In the genomic region with DNA sequence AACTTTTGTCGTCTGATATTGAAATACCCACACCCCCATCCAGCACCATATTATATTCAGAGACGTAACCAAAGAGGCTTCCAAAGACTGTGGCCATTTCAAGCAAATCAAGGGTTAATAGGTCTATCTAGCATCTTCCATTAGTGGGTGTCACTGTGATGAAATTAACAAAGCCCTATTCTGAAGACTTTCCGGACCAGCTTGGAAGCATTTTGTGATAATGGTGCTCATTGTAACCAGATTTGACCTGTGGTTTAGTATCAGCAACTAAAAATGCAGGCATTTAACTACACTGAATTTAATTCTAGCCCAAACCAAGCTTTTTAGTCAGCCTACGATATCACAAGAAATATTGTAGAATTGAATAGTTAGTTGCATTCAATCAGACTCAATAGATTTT, we compare ENCODE assay signal across 23 cellular contexts.
A peak's percentile ranks its signal among the peaks of the same experiment; 100 is the strongest.
DNase-seq lines count a peak whose midpoint lies in the region; TF ChIP-seq lines count a peak whose summit lies in the region.
"Had no signal": no experiment of that assay in that cellular context is flagged by ENCODE, and none has a peak within 500 bp of the region (broad histone marks: within the 10 kb centered on the region; RNA-seq: fewer than 3 reads in every experiment).

No MANE protein-coding gene starts in this region.

- TF ChIP-seq EP300 in esophagus muscularis mucosa (IDR thresholded peaks at IDR 0.05): no peak

- no peak overlapping the region for H2AK5ac ChIP-seq in mesendoderm (ENCODE audit: low read length)
- H2AK5ac ChIP-seq in mesenchymal stem cell (ENCODE audit: low read length, severe bottlenecking): no peak overlapping the region

- H3K4me1 ChIP-seq in mesendoderm (ENCODE audit: control insufficient read depth, low read depth, low read length): no peaks in the 10 kb centered on the region
- H3K4me1 ChIP-seq in esophagus muscularis mucosa: no peaks in the 10 kb centered on the region
- H3K4me1 ChIP-seq in mesenchymal stem cell (ENCODE audit: control insufficient read depth, insufficient read depth, low read depth, low read length): no peaks in the 10 kb centered on the region
- H3K4me1 ChIP-seq: BE2C, BLaER1, Caco-2 had no signal

- H2BK12ac ChIP-seq in mesenchymal stem cell (ENCODE audit: low read length in 2 of 2): no peak overlapping the region

- no peaks in the 10 kb centered on the region for H3K27me3 ChIP-seq in mesendoderm (ENCODE audit: insufficient read depth, low read length, poor library complexity)
- H3K27me3 ChIP-seq in esophagus muscularis mucosa: no peaks in the 10 kb centered on the region
- H3K27me3 ChIP-seq in mesenchymal stem cell (ENCODE audit: control insufficient read depth in 1 of 2, insufficient read depth in 1 of 2, low read length in 2 of 2): no peaks in the 10 kb centered on the region
- H3K27me3 ChIP-seq: BE2C, BLaER1 had no signal

- no peak for TF ChIP-seq POLR2A in esophagus muscularis mucosa (IDR thresholded peaks at IDR 0.05; ENCODE audit: low read depth)

- no peak for TF ChIP-seq CTCF in esophagus muscularis mucosa (IDR thresholded peaks at IDR 0.05)

- H2BK120ac ChIP-seq in mesendoderm (ENCODE audit: low read depth, low read length) (no peak overlapping the region), mesenchymal stem cell (ENCODE audit: low read depth, low read length) (no peak overlapping the region)

- no peak overlapping the region for H2BK5ac ChIP-seq in mesendoderm (ENCODE audit: low read length)
- no peak overlapping the region for H2BK5ac ChIP-seq in mesenchymal stem cell (ENCODE audit: low read depth, low read length, poor library complexity, severe bottlenecking)

- no peak overlapping the region for H3K56ac ChIP-seq in mesendoderm (ENCODE audit: low read length)

- POLR2A ChIA-PET in activated CD4-positive, alpha-beta T cell treated with anti-CD3 and anti-CD28 coated beads, Interleukin-2, amount 10 ng/mL, durations not matched to agents 7 days and 5 days (lab: Charles Lee): no interaction called here

- H4K5ac ChIP-seq in mesendoderm (ENCODE audit: low read length): no peak overlapping the region

- CTCF ChIA-PET in activated CD4-positive, alpha-beta T cell treated with anti-CD3 and anti-CD28 coated beads, Interleukin-2, amount 10 ng/mL, durations not matched to agents 7 days and 5 days (lab: Charles Lee): no interaction called here

- H3K4me2 ChIP-seq in mesendoderm (ENCODE audit: low read length) (no peak overlapping the region), mesenchymal stem cell (ENCODE audit: low read length, poor library complexity, severe bottlenecking) (no peak overlapping the region)
- H3K4me2 ChIP-seq: BLaER1 had no signal

- H3K23ac ChIP-seq in mesendoderm (ENCODE audit: low read length) (no peak overlapping the region), mesenchymal stem cell (ENCODE audit: low read length in 2 of 2) (no peak overlapping the region)

- H4K8ac ChIP-seq in mesendoderm (ENCODE audit: low read depth, low read length) (no peak overlapping the region), mesenchymal stem cell (ENCODE audit: low read length) (no peak overlapping the region)

- H3K4ac ChIP-seq in mesendoderm (ENCODE audit: low read depth, low read length) (no peak overlapping the region), mesenchymal stem cell (ENCODE audit: low read depth in 1 of 2, low read length in 2 of 2) (no peak overlapping the region)

- no peak overlapping the region for H3K27ac Mint-ChIP-seq in activated CD4-positive, alpha-beta T cell treated with anti-CD3 and anti-CD28 coated beads, Interleukin-2, amount 10 ng/mL, durations not matched to agents 7 days and 5 days
- H3K27ac Mint-ChIP-seq: CD14-positive monocyte; CD4-positive, alpha-beta memory T cell; CD4-positive, CD25-positive, alpha-beta regulatory T cell; CD8-positive, alpha-beta memory T cell had no signal

- H2AFZ ChIP-seq in mesenchymal stem cell (ENCODE audit: low read depth, low read length): no peak overlapping the region

- H3K79me2 ChIP-seq in mesendoderm (ENCODE audit: control insufficient read depth, insufficient read depth, low read length): no peaks in the 10 kb centered on the region

- peaks cover 9% of the 10 kb centered on the region for H3K9me3 Mint-ChIP-seq in activated CD4-positive, alpha-beta T cell treated with anti-CD3 and anti-CD28 coated beads, Interleukin-2, amount 10 ng/mL, durations not matched to agents 7 days and 5 days

- no peaks in the 10 kb centered on the region for H3K4me1 Mint-ChIP-seq in activated CD4-positive, alpha-beta T cell treated with anti-CD3 and anti-CD28 coated beads, Interleukin-2, amount 10 ng/mL, durations not matched to agents 7 days and 5 days
- H3K4me1 Mint-ChIP-seq: CD14-positive monocyte; CD4-positive, alpha-beta memory T cell; CD4-positive, CD25-positive, alpha-beta regulatory T cell; CD8-positive, alpha-beta memory T cell had no signal

- H3K4me3 Mint-ChIP-seq in activated CD4-positive, alpha-beta T cell treated with anti-CD3 and anti-CD28 coated beads, Interleukin-2, amount 10 ng/mL, durations not matched to agents 7 days and 5 days: no peak overlapping the region
- H3K4me3 Mint-ChIP-seq: CD14-positive monocyte; CD4-positive, alpha-beta memory T cell; CD4-positive, CD25-positive, alpha-beta regulatory T cell; CD8-positive, alpha-beta memory T cell had no signal

- H3K36me3 ChIP-seq in mesendoderm (ENCODE audit: control insufficient read depth, insufficient read depth, low read length): no peaks in the 10 kb centered on the region
- H3K36me3 ChIP-seq in esophagus muscularis mucosa: no peaks in the 10 kb centered on the region
- no peaks in the 10 kb centered on the region for H3K36me3 ChIP-seq in mesenchymal stem cell (ENCODE audit: control insufficient read depth in 1 of 2, insufficient read depth in 2 of 2, low read depth in 1 of 2, low read length in 2 of 2)
- H3K36me3 ChIP-seq: BE2C, BLaER1 had no signal

- H3K4me3 ChIP-seq in mesendoderm (ENCODE audit: low read length): no peak overlapping the region
- H3K4me3 ChIP-seq in esophagus muscularis mucosa: no peak overlapping the region
- H3K4me3 ChIP-seq in mesenchymal stem cell (ENCODE audit: insufficient read depth in 1 of 2, low read depth in 1 of 2, low read length in 2 of 2): no peak overlapping the region
- H3K4me3 ChIP-seq: BLaER1, GM12878 had no signal

- H3K9me3 ChIP-seq in esophagus muscularis mucosa (peaks cover 0 to 3% (median 0%) of the 10 kb centered on the region in 4 donors), mesenchymal stem cell (ENCODE audit: control insufficient read depth, low read length) (peaks cover 4% of the 10 kb centered on the region)
- H3K9me3 ChIP-seq: BE2C, BLaER1, Caco-2 had no signal

- no peaks in the 10 kb centered on the region for H3K36me3 Mint-ChIP-seq in activated CD4-positive, alpha-beta T cell treated with anti-CD3 and anti-CD28 coated beads, Interleukin-2, amount 10 ng/mL, durations not matched to agents 7 days and 5 days (ENCODE audit: low read depth)
- H3K36me3 Mint-ChIP-seq: CD14-positive monocyte; CD4-positive, alpha-beta memory T cell; CD4-positive, CD25-positive, alpha-beta regulatory T cell; CD8-positive, alpha-beta memory T cell had no signal

- H3K79me1 ChIP-seq in mesendoderm (ENCODE audit: low read length): no peaks in the 10 kb centered on the region
- no peaks in the 10 kb centered on the region for H3K79me1 ChIP-seq in mesenchymal stem cell (replicated peaks; ENCODE audit: low read length, poor library complexity, severe bottlenecking)

- H3K9ac ChIP-seq in mesendoderm (ENCODE audit: low read length) (no peak overlapping the region), mesenchymal stem cell (ENCODE audit: low read length) (no peak overlapping the region)
- H3K9ac ChIP-seq: BLaER1 had no signal

- no peaks in the 10 kb centered on the region for H3K27me3 Mint-ChIP-seq in activated CD4-positive, alpha-beta T cell treated with anti-CD3 and anti-CD28 coated beads, Interleukin-2, amount 10 ng/mL, durations not matched to agents 7 days and 5 days
- H3K27me3 Mint-ChIP-seq: CD4-positive, alpha-beta memory T cell; CD4-positive, CD25-positive, alpha-beta regulatory T cell; CD8-positive, alpha-beta memory T cell had no signal

- WGBS in mesendoderm (ENCODE audit: extremely low coverage, insufficient coverage, low lambda C conversion rate): no CpG with 5 or more reads among the region's 4 CpGs
- WGBS in esophagus muscularis mucosa: 86% methylated on average over 4 of the region's 4 CpGs
- WGBS in mesenchymal stem cell: 71% methylated on average over 2 of the region's 4 CpGs

- no peak overlapping the region for H4K91ac ChIP-seq in mesenchymal stem cell (ENCODE audit: low read length)

- peak; percentile 26 for DNase-seq in RPMI7951 (ENCODE audit: low read depth)
- DNase-seq in foreskin melanocyte: peak; percentile 88
- peak; percentile 59 for DNase-seq in mesendoderm
- DNase-seq in esophagus muscularis mucosa (ENCODE audit: extremely low spot score): no peak
- no peak for DNase-seq in activated CD4-positive, alpha-beta T cell treated with anti-CD3 and anti-CD28 coated beads, Interleukin-2, amount 10 ng/mL, durations not matched to agents 7 days and 5 days
- DNase-seq in iPS-NIHi7 (ENCODE audit: extremely low spot score): no peak
- DNase-seq in mesenchymal stem cell: no peak
- DNase-seq: 8988T; ACHN; BE2C; C1 segment of cervical spinal cord; Caco-2; Calu3; CD4-positive, alpha-beta memory T cell; CD4-positive, CD25-positive, alpha-beta regulatory T cell; CD8-positive, alpha-beta memory T cell; DMS79; DND-41; EL; GDM1 had no signal

- intact Hi-C loops in esophagus muscularis mucosa (cut with DNase I): no loop called here

- H2BK15ac ChIP-seq in mesendoderm (replicated peaks; ENCODE audit: low read depth): no peak overlapping the region
- H2BK15ac ChIP-seq in mesenchymal stem cell (ENCODE audit: low read depth, poor library complexity, severe bottlenecking): no peak overlapping the region

- no peak overlapping the region for H3K14ac ChIP-seq in mesenchymal stem cell (ENCODE audit: low read length in 2 of 2)

- H3K27ac ChIP-seq in mesendoderm (ENCODE audit: low read depth, low read length) (no peak overlapping the region), esophagus muscularis mucosa (replicated peaks in 1 of 4) (no peak overlapping the region), mesenchymal stem cell (ENCODE audit: low read length, poor library complexity, severe bottlenecking) (no peak overlapping the region)
- H3K27ac ChIP-seq: BLaER1 had no signal

- no peak overlapping the region for H3K18ac ChIP-seq in mesendoderm (ENCODE audit: low read length)
- no peak overlapping the region for H3K18ac ChIP-seq in mesenchymal stem cell (ENCODE audit: low read depth in 1 of 2, low read length in 2 of 2)

Comparison
In these comparisons a context has a peak if more than half of its experiments do, and no peak if none do; other contexts are left out.
1. DNase-seq: peak in RPMI7951 (single experiment), foreskin melanocyte (single experiment) and mesendoderm (single experiment); none in esophagus muscularis mucosa (single experiment), activated CD4-positive, alpha-beta T cell treated with anti-CD3 and anti-CD28 coated beads, Interleukin-2, amount 10 ng/mL, durations not matched to agents 7 days and 5 days (single experiment), iPS-NIHi7 (single experiment) and mesenchymal stem cell (single experiment).